35 cellular contexts compared by ENCODE assay signal in genomic region chr4:168273838-168274237, GRCh38. TPM values are rescaled to one million over a fixed set of nuclear protein-coding genes. Genes with fewer than 3 reads are reported as not detected.
A peak's percentile ranks its signal among the peaks of the same experiment; 100 is the strongest.
DNase-seq lines count a peak whose midpoint lies in the region; ATAC-seq and TF ChIP-seq lines count a peak whose summit lies in the region.
"Had no signal": no experiment of that assay in that cellular context is flagged by ENCODE, and none has a peak within 500 bp of the region (broad histone marks: within the 10 kb centered on the region; RNA-seq: fewer than 3 reads in every experiment).

No MANE protein-coding gene starts in this region.

- RAD21 ChIA-PET in HCT116 (lab: Charles Lee; ENCODE audit: low non-redundant PET in 1 of 2, low total read pairs in 2 of 2, uncharacterized antibody in 2 of 2, unreplicated experiment in 2 of 2), result no interaction called here

- no peaks in the 10 kb centered on the region for H3K9me3 ChIP-seq in HCT116 (ENCODE audit: control insufficient read depth in 1 of 2, insufficient read depth in 1 of 2, low read depth in 1 of 2, low read length in 2 of 2)
- H3K9me3 ChIP-seq: BLaER1 treated with 17β-estradiol and CSF1 and Interleukin-3, amounts not matched to agents 10 nM and 100 nM; right atrium auricular region; suprapubic skin; upper lobe of right lung had no signal

- H3K9ac ChIP-seq in HCT116 (ENCODE audit: low read length), result no peak overlapping the region
- H3K9ac ChIP-seq: BLaER1 treated with 17β-estradiol and CSF1 and Interleukin-3, amounts not matched to agents 10 nM and 100 nM; parathyroid adenoma had no signal

- peak; percentile 6 for DNase-seq in EH (ENCODE audit: low read depth)
- DNase-seq in HCT116 (ENCODE audit: low read depth, low spot score), result no peak
- DNase-seq in iPS-NIHi7 (ENCODE audit: extremely low spot score), result peak; percentile 10
- no peak for DNase-seq in OCI-M2 (lab: John Stamatoyannopoulos, UW; ENCODE audit: unreplicated experiment)
- no peak for DNase-seq in NCI-H510A (lab: John Stamatoyannopoulos, UW)
- DNase-seq: activated B cell treated with CpG ODN at 0.5 μM for 24 hours; activated CD4-positive, alpha-beta T cell treated with anti-CD3 and anti-CD28 coated beads, Interleukin-2, amount 50 U/mL, for 48 hours; activated effector memory CD4-positive, alpha-beta T cell treated with anti-CD3 and anti-CD28 coated beads, Interleukin-2, amount 50 U/mL, for 16 hours; activated T-cell treated with anti-CD3 and anti-CD28 coated beads for 4 hours; anterior cingulate cortex; COR-L47; effector memory CD8-positive, alpha-beta T cell; erythroblast; GDM1; glutamatergic neuron; KG1; kidney; left ventricle myocardium superior; MM.1S; NCI-H1417; NCI-H2029 treated with DMSO at 0.1 percent for 48 hours; NCI-H524 treated with DMSO at 0.1 percent for 48 hours; PC-9; small intestine; stimulated activated naive CD4-positive, alpha-beta T cell treated with Interleukin-2 at 50 U/mL for 16 hours; T1000; upper lobe of right lung had no signal

- no peaks in the 10 kb centered on the region for H3K9me3 Mint-ChIP-seq in activated T-helper 17 cell treated with anti-CD3 and anti-CD28 coated beads, Interleukin-2, amount 50 U/mL, for 72 hours
- H3K9me3 Mint-ChIP-seq: activated B cell treated with CpG ODN at 0.5 μM for 24 hours; effector memory CD8-positive, alpha-beta T cell had no signal

- CTCF ChIA-PET in HCT116 (lab: Charles Lee), result no interaction called here

- H3K27ac ChIP-seq in HCT116 (ENCODE audit: low read depth, low read length), result no peak overlapping the region
- H3K27ac ChIP-seq: BLaER1 treated with 17β-estradiol and CSF1 and Interleukin-3, amounts not matched to agents 10 nM and 100 nM; coronary artery; parathyroid adenoma; PC-9; right atrium auricular region; suprapubic skin; upper lobe of right lung had no signal

- no peak for TF ChIP-seq POLR2A in HCT116 (IDR thresholded peaks at IDR 0.05; ENCODE audit: borderline replicate concordance, extremely low read depth, insufficient read depth, insufficient read length)

- H4K20me1 ChIP-seq in HCT116 (ENCODE audit: insufficient read depth), result no peaks in the 10 kb centered on the region
- H4K20me1 ChIP-seq: BLaER1 treated with 17β-estradiol and CSF1 and Interleukin-3, amounts not matched to agents 10 nM and 100 nM had no signal

- TF ChIP-seq CTCF in HCT116 (IDR thresholded peaks at IDR 0.05 in 2 of 3, conservative IDR thresholded peaks at IDR 0.05 in 1 of 3; ENCODE audit: borderline replicate concordance in 1 of 3, insufficient read depth in 1 of 3, low read depth in 2 of 3, low read length in 2 of 3), result no peak

- H3K4me3 ChIP-seq in HCT116 (replicated peaks in 1 of 2; ENCODE audit: low read depth in 1 of 2, low read length in 2 of 2), result no peak overlapping the region
- H3K4me3 ChIP-seq: BLaER1 treated with 17β-estradiol and CSF1 and Interleukin-3, amounts not matched to agents 10 nM and 100 nM; coronary artery; PC-9; right atrium auricular region; suprapubic skin; upper lobe of right lung had no signal

- ATAC-seq in HCT116, result peak; percentile 68; the same call in 1 of the 2 replicates
- peak; percentile 35 for ATAC-seq in activated T-helper 17 cell treated with anti-CD3 and anti-CD28 coated beads, Interleukin-2, amount 50 U/mL, for 72 hours (replicated peaks)
- ATAC-seq in GM18873 (IDR thresholded peaks at IDR 0.05; ENCODE audit: low FRiP score, unreplicated experiment), result no peak
- ATAC-seq: effector memory CD8-positive, alpha-beta T cell; left ventricle myocardium superior; upper lobe of right lung had no signal

- H3K27ac Mint-ChIP-seq in activated T-helper 17 cell treated with anti-CD3 and anti-CD28 coated beads, Interleukin-2, amount 50 U/mL, for 72 hours, result peak overlapping the region; percentile 40
- H3K27ac Mint-ChIP-seq: activated B cell treated with CpG ODN at 0.5 μM for 24 hours; activated naive CD8-positive, alpha-beta T cell; effector memory CD8-positive, alpha-beta T cell had no signal

- no peaks in the 10 kb centered on the region for H3K27me3 ChIP-seq in HCT116 (ENCODE audit: insufficient read depth, low read length)
- H3K27me3 ChIP-seq: BLaER1 treated with 17β-estradiol and CSF1 and Interleukin-3, amounts not matched to agents 10 nM and 100 nM; right atrium auricular region; suprapubic skin; upper lobe of right lung had no signal

- intact Hi-C loops in HCT116 (cut with micrococcal nuclease), result no loop called here

- H2AFZ ChIP-seq in HCT116 (ENCODE audit: low read depth, low read length, poor library complexity, severe bottlenecking), result no peak overlapping the region
- H2AFZ ChIP-seq: parathyroid adenoma, PC-9 had no signal

- H3K36me3 ChIP-seq in HCT116 (ENCODE audit: control insufficient read depth in 1 of 2, insufficient read depth in 2 of 2, low read length in 2 of 2), result 0 out of 4 replicates have a peak, but pooled peaks cover 0 to 3% of the 10 kb centered on the region in 2 experiments

- peaks cover 3% of the 10 kb centered on the region for H3K4me1 Mint-ChIP-seq in activated T-helper 17 cell treated with anti-CD3 and anti-CD28 coated beads, Interleukin-2, amount 50 U/mL, for 72 hours
- H3K4me1 Mint-ChIP-seq: activated B cell treated with CpG ODN at 0.5 μM for 24 hours had no signal

- H3K27me3 Mint-ChIP-seq in activated T-helper 17 cell treated with anti-CD3 and anti-CD28 coated beads, Interleukin-2, amount 50 U/mL, for 72 hours, result no peaks in the 10 kb centered on the region
- H3K27me3 Mint-ChIP-seq: activated B cell treated with CpG ODN at 0.5 μM for 24 hours; activated naive CD8-positive, alpha-beta T cell; effector memory CD8-positive, alpha-beta T cell had no signal

- no TSS peak for BruUV-seq in HCT116 (replicated peaks; lab: Mats Ljungman, UMichigan)

- TF ChIP-seq RAD21 in HCT116 (IDR thresholded peaks at IDR 0.05; ENCODE audit: low read depth), result no peak

- POLR2A ChIA-PET in HCT116 (lab: Charles Lee), result no interaction called here

- H3K4me1 ChIP-seq in HCT116 (ENCODE audit: control insufficient read depth in 1 of 2, insufficient read depth in 2 of 2, low read length in 2 of 2), result peaks cover 0 to 5% of the 10 kb centered on the region in 2 experiments; a peak in 1 of 4 replicates
- H3K4me1 ChIP-seq: BLaER1 treated with 17β-estradiol and CSF1 and Interleukin-3, amounts not matched to agents 10 nM and 100 nM; parathyroid adenoma; suprapubic skin; upper lobe of right lung had no signal

- peaks cover 92% of the 10 kb centered on the region for H3K36me3 Mint-ChIP-seq in activated T-helper 17 cell treated with anti-CD3 and anti-CD28 coated beads, Interleukin-2, amount 50 U/mL, for 72 hours (ENCODE audit: low read depth)

- no peaks in the 10 kb centered on the region for H3K79me2 ChIP-seq in HCT116 (ENCODE audit: insufficient read depth, low read length)
- H3K79me2 ChIP-seq: parathyroid adenoma had no signal

- H3K4me3 Mint-ChIP-seq in activated T-helper 17 cell treated with anti-CD3 and anti-CD28 coated beads, Interleukin-2, amount 50 U/mL, for 72 hours, result no peak overlapping the region
- H3K4me3 Mint-ChIP-seq: activated B cell treated with CpG ODN at 0.5 μM for 24 hours; activated naive CD8-positive, alpha-beta T cell; effector memory CD8-positive, alpha-beta T cell had no signal

- no peaks in the 10 kb centered on the region for H3K9me2 ChIP-seq in HCT116 (ENCODE audit: insufficient read depth)

- no peak overlapping the region for H3K4me2 ChIP-seq in HCT116 (ENCODE audit: low read length)
- H3K4me2 ChIP-seq: BLaER1 treated with 17β-estradiol and CSF1 and Interleukin-3, amounts not matched to agents 10 nM and 100 nM; PC-9 had no signal

TF ChIP-seq in HCT116, 20 proteins besides CTCF, POLR2A, EP300 and RAD21:
- no peak for TF ChIP-seq CEBPB (IDR thresholded peaks at IDR 0.05; ENCODE audit: low read depth)
- TF ChIP-seq EZH2 (IDR thresholded peaks at IDR 0.05), result no peak
- no peak for TF ChIP-seq CBX3 (IDR thresholded peaks at IDR 0.05; ENCODE audit: low read depth)
- no peak for TF ChIP-seq ZNF274 (IDR thresholded peaks at IDR 0.05; ENCODE audit: low read depth, low read length)
- TF ChIP-seq POLR2AphosphoS5 (IDR thresholded peaks at IDR 0.05; ENCODE audit: low read depth, low read length), result no peak
- TF ChIP-seq SRF (IDR thresholded peaks at IDR 0.05; ENCODE audit: low read depth), result no peak
- TF ChIP-seq JUND (IDR thresholded peaks at IDR 0.05), result no peak

RNA-seq across cellular contexts. Expression of gene DDX60, which starts 44.7 kb away (rescaled TPM):
- 6.5 TPM for total RNA-seq in HCT116 (2021; ENCODE audit: unreplicated experiment)
- polyA plus RNA-seq in HCT116 (2012), result 3.0 and 4.0 TPM in 2 replicates
- total RNA-seq in activated T-helper 17 cell treated with anti-CD3 and anti-CD28 coated beads, Interleukin-2, amount 50 U/mL, for 72 hours, result 1 to 10 TPM; 4.6 to 9.3 TPM

Comparison
In these comparisons a context has a peak if more than half of its experiments do, and no peak if none do; other contexts are left out.
1. DNase-seq: peak in EH (single experiment) and iPS-NIHi7 (single experiment); none in HCT116 (single experiment), OCI-M2 (single experiment) and NCI-H510A (single experiment).